ENCODE assay signal across 15 cellular contexts in the genomic region with DNA sequence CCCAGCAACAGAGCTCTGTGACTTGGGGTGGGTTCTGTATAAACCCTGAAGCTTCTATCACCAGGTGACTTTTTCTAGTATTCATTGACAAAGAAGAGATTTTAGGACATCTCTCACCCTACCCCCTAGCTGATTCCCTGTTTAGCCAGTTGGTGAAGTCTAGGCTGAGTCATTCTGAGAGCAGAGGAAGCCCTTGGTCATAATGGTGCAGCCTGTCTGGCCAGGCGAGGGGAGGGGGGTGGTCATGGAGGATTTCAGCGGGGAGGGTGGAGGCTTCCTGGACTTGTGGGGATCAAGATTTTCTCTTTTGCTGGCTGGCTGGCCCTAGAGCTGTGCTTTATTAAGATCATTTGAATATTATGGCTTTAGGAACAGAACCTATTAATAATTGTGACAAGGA.
A peak's percentile ranks its signal among the peaks of the same experiment; 100 is the strongest.
DNase-seq lines count a peak whose midpoint lies in the region; ATAC-seq, FAIRE-seq and TF ChIP-seq lines count a peak whose summit lies in the region.
"Had no signal": no experiment of that assay in that cellular context is flagged by ENCODE, and none has a peak within 500 bp of the region (broad histone marks: within the 10 kb centered on the region; RNA-seq: fewer than 3 reads in every experiment).

No MANE protein-coding gene starts in this region.

- peak overlapping the region; percentile 13 for H4K8ac ChIP-seq in mesenchymal stem cell (ENCODE audit: low read length)

- no peak overlapping the region for H3K9ac ChIP-seq in HCT116 (ENCODE audit: low read length)
- no peak overlapping the region for H3K9ac ChIP-seq in astrocyte (ENCODE audit: low read length)
- H3K9ac ChIP-seq in mesenchymal stem cell (ENCODE audit: low read length): no peak overlapping the region

- POLR2A ChIA-PET in HCT116 (lab: Charles Lee): no interaction called here

- peaks cover 29% of the 10 kb centered on the region for H3K27me3 Mint-ChIP-seq in astrocyte (ENCODE audit: low read depth, unreplicated experiment)

- no peaks in the 10 kb centered on the region for H3K36me3 Mint-ChIP-seq in astrocyte (ENCODE audit: low read depth, unreplicated experiment)
- H3K36me3 Mint-ChIP-seq: CD4-positive, CD25-positive, alpha-beta regulatory T cell had no signal

- no peak overlapping the region for H2AK5ac ChIP-seq in mesenchymal stem cell (ENCODE audit: low read length, severe bottlenecking)

- H3K79me2 ChIP-seq in HCT116 (ENCODE audit: insufficient read depth, low read length) (no peaks in the 10 kb centered on the region), astrocyte (ENCODE audit: insufficient read depth, low read length) (no peaks in the 10 kb centered on the region)

- FAIRE-seq in astrocyte (lab: Jason Lieb, UNC): no peak

- no peak overlapping the region for H3K27ac ChIP-seq in HCT116 (ENCODE audit: low read depth, low read length)
- no peak overlapping the region for H3K27ac ChIP-seq in astrocyte (ENCODE audit: low read depth, low read length)
- H3K27ac ChIP-seq in mesenchymal stem cell (ENCODE audit: low read length, poor library complexity, severe bottlenecking): no peak overlapping the region
- H3K27ac ChIP-seq: Peyer's patch, SJSA1 had no signal

- no peak overlapping the region for H2BK15ac ChIP-seq in mesenchymal stem cell (ENCODE audit: low read depth, poor library complexity, severe bottlenecking)

- no TSS peak for BruUV-seq in HCT116 (replicated peaks; lab: Mats Ljungman, UMichigan)

- RAD21 ChIA-PET in HCT116 (lab: Charles Lee; ENCODE audit: low non-redundant PET in 1 of 2, low total read pairs in 2 of 2, uncharacterized antibody in 2 of 2, unreplicated experiment in 2 of 2): no interaction called here

- H3K4me2 ChIP-seq in HCT116 (ENCODE audit: low read length): no peak overlapping the region
- H3K4me2 ChIP-seq in astrocyte (ENCODE audit: low read length): peak overlapping the region; percentile 27
- H3K4me2 ChIP-seq in mesenchymal stem cell (ENCODE audit: low read length, poor library complexity, severe bottlenecking): no peak overlapping the region

- H4K91ac ChIP-seq in mesenchymal stem cell (ENCODE audit: low read length): no peak overlapping the region

- ATAC-seq in HCT116 (no peak), GM18519 (IDR thresholded peaks at IDR 0.05; ENCODE audit: low FRiP score, unreplicated experiment) (no peak)
- ATAC-seq: Right ventricle myocardium inferior had no signal

- H3K27me3 ChIP-seq in HCT116 (ENCODE audit: insufficient read depth, low read length): peaks cover 16% of the 10 kb centered on the region
- H3K27me3 ChIP-seq in astrocyte (ENCODE audit: insufficient read depth, low read length): no peaks in the 10 kb centered on the region
- peaks cover 11 to 67% of the 10 kb centered on the region in 2 experiments for H3K27me3 ChIP-seq in mesenchymal stem cell (ENCODE audit: control insufficient read depth in 1 of 2, insufficient read depth in 1 of 2, low read length in 2 of 2)
- H3K27me3 ChIP-seq: Peyer's patch had no signal

- H3K9me3 Mint-ChIP-seq in astrocyte (ENCODE audit: unreplicated experiment): peaks cover 9% of the 10 kb centered on the region
- H3K9me3 Mint-ChIP-seq: HFFc6 had no signal

- H3K4me1 Mint-ChIP-seq in astrocyte (ENCODE audit: low read depth, unreplicated experiment): peaks cover 11% of the 10 kb centered on the region
- H3K4me1 Mint-ChIP-seq: CD4-positive, CD25-positive, alpha-beta regulatory T cell had no signal

- TF ChIP-seq CTCF in HCT116 (IDR thresholded peaks at IDR 0.05 in 2 of 3, conservative IDR thresholded peaks at IDR 0.05 in 1 of 3; ENCODE audit: borderline replicate concordance in 1 of 3, insufficient read depth in 1 of 3, low read depth in 2 of 3, low read length in 2 of 3) (no peak), astrocyte (IDR thresholded peaks at IDR 0.05; ENCODE audit: insufficient read depth, low read depth, low read length) (no peak)

- H3K23ac ChIP-seq in mesenchymal stem cell (ENCODE audit: low read length in 2 of 2): no peak overlapping the region

- H3K4me3 ChIP-seq in HCT116 (replicated peaks in 1 of 2; ENCODE audit: low read depth in 1 of 2, low read length in 2 of 2) (no peak overlapping the region), astrocyte (ENCODE audit: insufficient read depth, low read depth, low read length) (no peak overlapping the region), mesenchymal stem cell (ENCODE audit: insufficient read depth in 1 of 2, low read depth in 1 of 2, low read length in 2 of 2) (no peak overlapping the region)
- H3K4me3 ChIP-seq: Peyer's patch, SJSA1 had no signal

- no peak overlapping the region for H2BK5ac ChIP-seq in mesenchymal stem cell (ENCODE audit: low read depth, low read length, poor library complexity, severe bottlenecking)

- no peak overlapping the region for H2AFZ ChIP-seq in HCT116 (ENCODE audit: low read depth, low read length, poor library complexity, severe bottlenecking)
- H2AFZ ChIP-seq in astrocyte (ENCODE audit: low read depth, low read length): no peak overlapping the region
- H2AFZ ChIP-seq in mesenchymal stem cell (ENCODE audit: low read depth, low read length): no peak overlapping the region

- no peaks in the 10 kb centered on the region for H3K4me1 ChIP-seq in HCT116 (ENCODE audit: control insufficient read depth in 1 of 2, insufficient read depth in 2 of 2, low read length in 2 of 2)
- no peaks in the 10 kb centered on the region for H3K4me1 ChIP-seq in astrocyte (ENCODE audit: insufficient read depth, low read length)
- H3K4me1 ChIP-seq in mesenchymal stem cell (ENCODE audit: control insufficient read depth, insufficient read depth, low read depth, low read length): peaks cover 3% of the 10 kb centered on the region
- H3K4me1 ChIP-seq: Peyer's patch, SJSA1 had no signal

- H3K14ac ChIP-seq in mesenchymal stem cell (ENCODE audit: low read length in 2 of 2): no peak overlapping the region

- no peak overlapping the region for H3K4me3 Mint-ChIP-seq in astrocyte (ENCODE audit: unreplicated experiment)
- H3K4me3 Mint-ChIP-seq: CD4-positive, CD25-positive, alpha-beta regulatory T cell; HFFc6 had no signal

- intact Hi-C loops in HCT116 (cut with micrococcal nuclease): no loop called here

- DNase-seq in ELR (ENCODE audit: low read depth) (peak; percentile 10), HCT116 (ENCODE audit: low read depth, low spot score) (no peak), astrocyte (ENCODE audit: low read depth) (peak; percentile 12), mesenchymal stem cell (no peak), GF-D8 (lab: John Stamatoyannopoulos, UW) (no peak), RPMI8226 (no peak)
- DNase-seq: CD4-positive, CD25-positive, alpha-beta regulatory T cell; GDM1; HFFc6; NCI-H1092; NCI-H2107 had no signal

- no peak overlapping the region for H3K4ac ChIP-seq in mesenchymal stem cell (ENCODE audit: low read depth in 1 of 2, low read length in 2 of 2)

- WGBS in mesenchymal stem cell: 73% methylated on average over 2 of the region's 2 CpGs

- no peak overlapping the region for H2BK120ac ChIP-seq in mesenchymal stem cell (ENCODE audit: low read depth, low read length)

- H3K18ac ChIP-seq in mesenchymal stem cell (ENCODE audit: low read depth in 1 of 2, low read length in 2 of 2): no peak overlapping the region

- H4K20me1 ChIP-seq in HCT116 (ENCODE audit: insufficient read depth) (no peaks in the 10 kb centered on the region), astrocyte (ENCODE audit: insufficient read depth, low read length) (no peaks in the 10 kb centered on the region)

- H3K79me1 ChIP-seq in mesenchymal stem cell (replicated peaks; ENCODE audit: low read length, poor library complexity, severe bottlenecking): peaks cover 2% of the 10 kb centered on the region

- no peaks in the 10 kb centered on the region for H3K9me2 ChIP-seq in HCT116 (ENCODE audit: insufficient read depth)

- no peak for TF ChIP-seq POLR2A in HCT116 (IDR thresholded peaks at IDR 0.05; ENCODE audit: borderline replicate concordance, extremely low read depth, insufficient read depth, insufficient read length)

- H3K27ac Mint-ChIP-seq in astrocyte (ENCODE audit: unreplicated experiment): no peak overlapping the region
- H3K27ac Mint-ChIP-seq: CD4-positive, CD25-positive, alpha-beta regulatory T cell; HFFc6 had no signal

- CTCF ChIA-PET in HCT116 (lab: Charles Lee): no interaction called here

- no peaks in the 10 kb centered on the region for H3K9me3 ChIP-seq in HCT116 (ENCODE audit: control insufficient read depth in 1 of 2, insufficient read depth in 1 of 2, low read depth in 1 of 2, low read length in 2 of 2)
- peaks cover 6% of the 10 kb centered on the region for H3K9me3 ChIP-seq in astrocyte (ENCODE audit: insufficient read depth, low read depth, low read length)
- H3K9me3 ChIP-seq in mesenchymal stem cell (ENCODE audit: control insufficient read depth, low read length): peaks cover 6% of the 10 kb centered on the region
- H3K9me3 ChIP-seq: Peyer's patch, SJSA1 had no signal

- no peak for TF ChIP-seq RAD21 in HCT116 (IDR thresholded peaks at IDR 0.05; ENCODE audit: low read depth)

- no peak overlapping the region for H2BK12ac ChIP-seq in mesenchymal stem cell (ENCODE audit: low read length in 2 of 2)

- H3K36me3 ChIP-seq in HCT116 (ENCODE audit: control insufficient read depth in 1 of 2, insufficient read depth in 2 of 2, low read length in 2 of 2): no peaks in the 10 kb centered on the region
- no peaks in the 10 kb centered on the region for H3K36me3 ChIP-seq in astrocyte (ENCODE audit: insufficient read depth, low read length)
- peaks cover 0 to 5% of the 10 kb centered on the region in 2 experiments for H3K36me3 ChIP-seq in mesenchymal stem cell (ENCODE audit: control insufficient read depth in 1 of 2, insufficient read depth in 2 of 2, low read depth in 1 of 2, low read length in 2 of 2)
- H3K36me3 ChIP-seq: Peyer's patch, SJSA1 had no signal

TF ChIP-seq in HCT116, 20 proteins besides CTCF, POLR2A, EP300 and RAD21:
- TF ChIP-seq EZH2phosphoT487 (IDR thresholded peaks at IDR 0.05; ENCODE audit: borderline replicate concordance): no peak
- TF ChIP-seq FOSL1 (IDR thresholded peaks at IDR 0.05; ENCODE audit: low read depth): 0 out of 2 replicates have a peak, but pooled peaks have one; percentile 9
- no peak for TF ChIP-seq MAX (IDR thresholded peaks at IDR 0.05)

Comparison
In these comparisons a context has a peak if more than half of its experiments do, and no peak if none do; other contexts are left out.
1. DNase-seq: peak in ELR (single experiment) and astrocyte (single experiment); none in HCT116 (single experiment), mesenchymal stem cell (single experiment), GF-D8 (single experiment) and RPMI8226 (single experiment).